In genomic region chr1:168145184-168146159, GRCh38 we compare ENCODE assay signal across 8 cellular contexts. TPM values are rescaled to one million over a fixed set of nuclear protein-coding genes. Genes with fewer than 3 reads are reported as not detected.
DNase-seq lines count a peak whose midpoint lies in the region; ATAC-seq, FAIRE-seq and TF ChIP-seq lines count a peak whose summit lies in the region.

No MANE protein-coding gene starts in this region.

- no peaks in the 10 kb centered on the region for H3K4me1 ChIP-seq in kidney (ENCODE audit: control insufficient read depth in 1 of 2, insufficient read depth in 1 of 2, low read depth in 1 of 2, low read length in 2 of 2)

- H3K9ac ChIP-seq in kidney (ENCODE audit: low read length in 2 of 2): no peak overlapping the region

- DNase-seq in AG20443 (ENCODE audit: low spot score) (peak; percentile 93), NCI-H2227 treated with DMSO at 0.1 percent for 48 hours (lab: John Stamatoyannopoulos, UW) (peak; percentile 78), cardiac fibroblast (ENCODE audit: low read depth in 2 of 2) (peak; percentile 88 to 90), kidney (peak; percentile 93)
- peak; percentile 64 to 83 (median 68) for DNase-seq in activated CD4-positive, CD25-positive, alpha-beta regulatory T cell (lab: John Stamatoyannopoulos, UW)
- DNase-seq in stimulated activated CD4-positive, alpha-beta T cell treated with anti-CD3 and anti-CD28 coated beads, Interleukin-2, amount 100 ng/mL, for 24 hours: peak; percentile 92 to 93

- peak; percentile 32 for FAIRE-seq in kidney (lab: Jason Lieb, UNC)

- intact Hi-C loops in kidney (cut with DNase I): no loop called here

- no peak overlapping the region for H3K27ac ChIP-seq in kidney (ENCODE audit: low read depth in 2 of 2, low read length in 2 of 2)

- H3K9me3 ChIP-seq in kidney (ENCODE audit: control insufficient read depth in 1 of 2, low read length in 2 of 2): no peaks in the 10 kb centered on the region

- no peak overlapping the region for H3K4me3 ChIP-seq in cardiac fibroblast (replicated peaks in 1 of 2; ENCODE audit: low read depth in 2 of 2, low read length in 2 of 2)
- H3K4me3 ChIP-seq in kidney (ENCODE audit: low read length in 2 of 2): no peak overlapping the region

- no peaks in the 10 kb centered on the region for H3K36me3 ChIP-seq in kidney (ENCODE audit: control insufficient read depth in 1 of 2, insufficient read depth in 2 of 2, low read length in 2 of 2)

- ATAC-seq in GM19023 (IDR thresholded peaks at IDR 0.05; ENCODE audit: unreplicated experiment) (peak; percentile 95), HG03175 (IDR thresholded peaks at IDR 0.05; ENCODE audit: unreplicated experiment) (peak; percentile 96)

- peak; percentile 100 for TF ChIP-seq CTCF in cardiac fibroblast (IDR thresholded peaks at IDR 0.05; ENCODE audit: low read depth, low read length)
- peak; percentile 99 for TF ChIP-seq CTCF in kidney (IDR thresholded peaks at IDR 0.05; ENCODE audit: borderline replicate concordance, extremely low read depth, insufficient read depth)

RNA-seq across cellular contexts. Expression of gene GPR161, which starts 8.7 kb away (rescaled TPM):
- 4.2 TPM for total RNA-seq in kidney
- polyA plus RNA-seq in kidney (ENCODE audit: insufficient read depth, low read depth, low replicate concordance): 1.4 TPM

RNA-seq across cellular contexts. Expression of gene TIPRL, which starts 33.3 kb away (rescaled TPM):
- total RNA-seq in kidney: 26.3 TPM
- 20.7 TPM for polyA plus RNA-seq in kidney (ENCODE audit: insufficient read depth, low read depth, low replicate concordance)
